29 cellular contexts compared by ENCODE assay signal in genomic region chr4:56313132-56313531, GRCh38.
"Had no signal": no experiment of that assay in that cellular context is flagged by ENCODE, and none has a peak within 500 bp of the region (broad histone marks: within the 10 kb centered on the region; RNA-seq: fewer than 3 reads in every experiment).

No MANE protein-coding gene starts in this region.

- H3K9me3 Mint-ChIP-seq: natural killer cell treated with Interleukin-12 subunit alpha and Interleukin-12 subunit beta and Interleukin-15 and Interleukin-18, amount 100 ng/mL, for 72 hours; nephron progenitor cell; neural crest cell; stimulated activated effector memory CD8-positive, alpha-beta T cell treated with anti-CD3 and anti-CD28 coated beads, Interleukin-12 subunit alpha, Interleukin-12 subunit beta, amount 100 ng/mL, for 72 hours; stimulated activated naive CD8-positive, alpha-beta T cell treated with anti-CD3 and anti-CD28 coated beads, Interleukin-15, Interleukin-2, amounts not matched to agents 100 ng/mL and 50 ng/mL, for 24 hours had no signal

- H3K27ac ChIP-seq: neutrophil, ovary, parathyroid adenoma, psoas muscle, right lobe of liver, sigmoid colon, stomach, thoracic aorta, thyroid gland, tibial nerve, upper lobe of left lung, vagina had no signal

- H3K36me3 Mint-ChIP-seq: naive thymus-derived CD8-positive, alpha-beta T cell; natural killer cell treated with Interleukin-12 subunit alpha and Interleukin-12 subunit beta and Interleukin-15 and Interleukin-18, amount 100 ng/mL, for 72 hours; stimulated activated effector memory CD8-positive, alpha-beta T cell treated with anti-CD3 and anti-CD28 coated beads, Interleukin-12 subunit alpha, Interleukin-12 subunit beta, amount 100 ng/mL, for 72 hours had no signal

- H3K4me3 ChIP-seq: ovary, psoas muscle, right lobe of liver, sigmoid colon, stomach, thoracic aorta, thyroid gland, tibial nerve, upper lobe of left lung, vagina had no signal

- H3K4me1 Mint-ChIP-seq: nephron progenitor cell; neural crest cell; stimulated activated effector memory CD8-positive, alpha-beta T cell treated with anti-CD3 and anti-CD28 coated beads, Interleukin-12 subunit alpha, Interleukin-12 subunit beta, amount 100 ng/mL, for 72 hours; stimulated activated naive B cell treated with anti-CD40 and anti-IgM and Interleukin-4, amounts not matched to agents 10 μg/mL and 1 μg/mL and 100 μg/mL, for 72 hours had no signal

- H3K27me3 Mint-ChIP-seq: natural killer cell treated with Interleukin-12 subunit alpha and Interleukin-12 subunit beta and Interleukin-15 and Interleukin-18, amount 100 ng/mL, for 72 hours; progenitor cell of endocrine pancreas; stimulated activated naive B cell treated with anti-CD40 and anti-IgM and Interleukin-4, amounts not matched to agents 10 μg/mL and 1 μg/mL and 100 μg/mL, for 72 hours; stimulated activated naive CD8-positive, alpha-beta T cell treated with anti-CD3 and anti-CD28 coated beads, Interleukin-15, Interleukin-2, amounts not matched to agents 100 ng/mL and 50 ng/mL, for 24 hours had no signal

- H3K27ac Mint-ChIP-seq: naive thymus-derived CD8-positive, alpha-beta T cell; natural killer cell treated with Interleukin-12 subunit alpha and Interleukin-12 subunit beta and Interleukin-15 and Interleukin-18, amount 100 ng/mL, for 72 hours; progenitor cell of endocrine pancreas; stimulated activated effector memory CD8-positive, alpha-beta T cell treated with anti-CD3 and anti-CD28 coated beads, Interleukin-12 subunit alpha, Interleukin-12 subunit beta, amount 100 ng/mL, for 72 hours; stimulated activated naive B cell treated with anti-CD40 and anti-IgM and Interleukin-4, amounts not matched to agents 10 μg/mL and 1 μg/mL and 100 μg/mL, for 72 hours; stimulated activated naive CD8-positive, alpha-beta T cell treated with anti-CD3 and anti-CD28 coated beads, Interleukin-15, Interleukin-2, amounts not matched to agents 100 ng/mL and 50 ng/mL, for 24 hours had no signal

- DNase-seq: naive thymus-derived CD8-positive, alpha-beta T cell; nephron progenitor cell; nucleus accumbens; ovary; psoas muscle; right cardiac atrium; right lobe of liver; sigmoid colon; small intestine; stimulated activated CD4-positive, alpha-beta T cell treated with anti-CD3 and anti-CD28 coated beads, Interleukin-15, amount 100 ng/mL, for 24 hours; stimulated activated CD4-positive, alpha-beta T cell treated with anti-CD3 and anti-CD28 coated beads, Interleukin-2, amount 100 ng/mL, for 24 hours; stimulated activated CD4-positive, alpha-beta T cell treated with anti-CD3 and anti-CD28 coated beads, Interleukin-2, amount 100 ng/mL, for 48 hours; stimulated activated CD4-positive, alpha-beta T cell treated with anti-CD3 and anti-CD28 coated beads, Interleukin-4, amount 100 ng/mL, for 24 hours; stimulated activated naive B cell treated with anti-CD40 and anti-IgM and Interleukin-4, amounts not matched to agents 10 μg/mL and 1 μg/mL and 100 μg/mL, for 72 hours; stimulated activated naive CD4-positive, alpha-beta T cell treated with Interleukin-2 at 50 U/mL for 16 hours; stomach; thyroid gland; trophoblast cell had no signal

- H3K4me3 Mint-ChIP-seq: naive thymus-derived CD8-positive, alpha-beta T cell; natural killer cell treated with Interleukin-12 subunit alpha and Interleukin-12 subunit beta and Interleukin-15 and Interleukin-18, amount 100 ng/mL, for 72 hours; nephron progenitor cell; neural crest cell; stimulated activated effector memory CD8-positive, alpha-beta T cell treated with anti-CD3 and anti-CD28 coated beads, Interleukin-12 subunit alpha, Interleukin-12 subunit beta, amount 100 ng/mL, for 72 hours; stimulated activated naive B cell treated with anti-CD40 and anti-IgM and Interleukin-4, amounts not matched to agents 10 μg/mL and 1 μg/mL and 100 μg/mL, for 72 hours; stimulated activated naive CD8-positive, alpha-beta T cell treated with anti-CD3 and anti-CD28 coated beads, Interleukin-15, Interleukin-2, amounts not matched to agents 100 ng/mL and 50 ng/mL, for 24 hours had no signal
